17 cellular contexts compared by ENCODE assay signal in the genomic region with DNA sequence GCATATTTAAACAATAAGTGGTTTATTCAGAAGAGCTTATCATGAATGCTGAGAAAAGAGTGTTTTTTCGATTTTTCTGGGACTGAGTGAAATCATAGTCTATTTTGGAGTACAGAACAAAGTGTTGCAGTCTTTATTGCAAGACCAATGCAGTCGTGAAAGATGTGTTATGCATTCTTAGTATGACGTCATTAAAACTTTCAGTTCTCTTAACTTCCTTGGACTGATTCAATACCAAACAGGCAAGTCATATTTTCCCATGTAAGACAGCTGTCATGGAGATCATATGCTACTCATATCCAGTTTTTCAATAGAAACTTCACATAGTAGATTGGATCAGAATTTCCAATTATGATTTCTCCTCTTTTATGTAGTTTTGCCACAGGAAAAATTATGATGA.
DNase-seq lines count a peak whose midpoint lies in the region; ATAC-seq, FAIRE-seq and TF ChIP-seq lines count a peak whose summit lies in the region.
"Had no signal": no experiment of that assay in that cellular context is flagged by ENCODE, and none has a peak within 500 bp of the region (broad histone marks: within the 10 kb centered on the region; RNA-seq: fewer than 3 reads in every experiment).

No MANE protein-coding gene starts in this region.

- no peaks in the 10 kb centered on the region for H3K79me2 ChIP-seq in HepG2 (ENCODE audit: insufficient read depth, low read length)

- DNase-seq in HepG2 (ENCODE audit: low spot score) = no peak
- no peak for DNase-seq in right lobe of liver
- peak; percentile 5 for DNase-seq in RKO (ENCODE audit: low spot score)
- DNase-seq in fibroblast of pulmonary artery (ENCODE audit: low read depth) = peak; percentile 31
- no peak for DNase-seq in NCI-H1930 (lab: John Stamatoyannopoulos, UW)
- DNase-seq in medulla oblongata (ENCODE audit: extremely low spot score) = no peak
- DNase-seq in stimulated activated naive CD4-positive, alpha-beta T cell (lab: John Stamatoyannopoulos, UW) = no peak
- DNase-seq: Caco-2; CD8-positive, alpha-beta memory T cell; DMS53; GF-D8; HCEC 1CT; HFFc6; KG1 had no signal

- H3K9ac ChIP-seq in HepG2 (ENCODE audit: insufficient read depth, low read depth, low read length) = no peak overlapping the region

- no peak overlapping the region for H3K4me3 ChIP-seq in HepG2 (replicated peaks in 1 of 3; ENCODE audit: insufficient read depth in 1 of 3, low read depth in 2 of 3, low read length in 3 of 3)
- no peak overlapping the region for H3K4me3 ChIP-seq in right lobe of liver
- no peak overlapping the region for H3K4me3 ChIP-seq in fibroblast of pulmonary artery (replicated peaks; ENCODE audit: low read depth, low read length)

- no peak overlapping the region for H3K4me2 ChIP-seq in HepG2 (ENCODE audit: low read depth, low read length)

- H2AFZ ChIP-seq in HepG2 (ENCODE audit: low read length) = no peak overlapping the region

- no peak for TF ChIP-seq RAD21 in HepG2 (CRISPR knock-in tag; IDR thresholded peaks at IDR 0.05)

- H3K9me3 ChIP-seq in HepG2 (ENCODE audit: low read length) (no peaks in the 10 kb centered on the region), right lobe of liver (no peaks in the 10 kb centered on the region)
- H3K9me3 ChIP-seq: Caco-2 had no signal

- no peak for TF ChIP-seq EP300 in HepG2 (IDR thresholded peaks at IDR 0.05; ENCODE audit: low read depth in 2 of 2, low read length in 2 of 2)
- TF ChIP-seq EP300 in HepG2 (CRISPR knock-in tag; IDR thresholded peaks at IDR 0.05; ENCODE audit: borderline replicate concordance) = no peak

- intact Hi-C loops in HepG2 (cut with micrococcal nuclease; ENCODE audit: unreplicated experiment) = no loop called here
- intact Hi-C loops in right lobe of liver (cut with DNase I) = no loop called here

- POLR2A ChIA-PET in HepG2 (lab: Yijun Ruan, JAX) = no interaction called here

- H4K20me1 ChIP-seq in HepG2 (ENCODE audit: insufficient read depth, low read length) = no peaks in the 10 kb centered on the region

- no peak for FAIRE-seq in HepG2 (lab: Jason Lieb, UNC)
- FAIRE-seq: GM19239 had no signal

- no peaks in the 10 kb centered on the region for H3K27me3 ChIP-seq in HepG2 (ENCODE audit: control insufficient read depth in 1 of 2, insufficient read depth in 2 of 2, low read length in 2 of 2)
- no peaks in the 10 kb centered on the region for H3K27me3 ChIP-seq in right lobe of liver

- 2% methylated on average over 3 of the region's 3 CpGs for WGBS in HepG2 (ENCODE audit: low lambda C conversion rate)
- 31% methylated on average over 3 of the region's 3 CpGs for WGBS in right lobe of liver (ENCODE audit: insufficient coverage, low coverage, low lambda C conversion rate, missing lambda C conversion rate)

- H3K36me3 ChIP-seq in HepG2 (replicated peaks in 1 of 2; ENCODE audit: control insufficient read depth in 1 of 2, insufficient read depth in 2 of 2, low read length in 2 of 2) = no peaks in the 10 kb centered on the region
- H3K36me3 ChIP-seq in right lobe of liver = no peaks in the 10 kb centered on the region

- H3K4me1 ChIP-seq in HepG2 (ENCODE audit: insufficient read depth, low read length) (no peaks in the 10 kb centered on the region), right lobe of liver (no peaks in the 10 kb centered on the region)
- H3K4me1 ChIP-seq: Caco-2 had no signal

- BruUV-seq in HepG2 (replicated peaks; lab: Mats Ljungman, UMichigan) = no TSS peak

- CTCF ChIA-PET in HepG2 (lab: Yijun Ruan, JAX; ENCODE audit: low intra/inter-chr PET ratio, low total read pairs) = no interaction called here

- TF ChIP-seq CTCF in HepG2 (CRISPR knock-in tag; IDR thresholded peaks at IDR 0.05) (no peak), right lobe of liver (IDR thresholded peaks at IDR 0.05) (no peak), fibroblast of pulmonary artery (IDR thresholded peaks at IDR 0.05; ENCODE audit: low read length, missing control alignments) (no peak)

- TF ChIP-seq POLR2A in HepG2 (IDR thresholded peaks at IDR 0.05; ENCODE audit: insufficient read depth in 1 of 2, low read depth in 2 of 2, low read length in 2 of 2) (no peak), right lobe of liver (IDR thresholded peaks at IDR 0.05) (no peak)

- in situ Hi-C loops in HepG2 (cut with HindIII; ENCODE audit: extremely low pct_ligation_motif_present, low pct_unique_long_range_greater_than_20kb) = no loop called here

- ATAC-seq in HepG2 (no peak), right lobe of liver (no peak), HG02763 (IDR thresholded peaks at IDR 0.05; ENCODE audit: unreplicated experiment) (no peak)

- H3K27ac ChIP-seq in HepG2 (ENCODE audit: extremely low read length, insufficient read depth, low read length) (no peak overlapping the region), right lobe of liver (no peak overlapping the region)
- H3K27ac ChIP-seq: 22Rv1 had no signal

TF ChIP-seq in HepG2, 621 proteins besides CTCF, POLR2A, EP300 and RAD21 (continues in another document):
- TF ChIP-seq ZSCAN30 (CRISPR knock-in tag; IDR thresholded peaks at IDR 0.05) (no peak), FLYWCH1 (CRISPR knock-in tag; IDR thresholded peaks at IDR 0.05) (no peak), NBN (conservative IDR thresholded peaks at IDR 0.05) (no peak), MAFF (IDR thresholded peaks at IDR 0.05; ENCODE audit: low read depth, low read length) (no peak), ATF7 (IDR thresholded peaks at IDR 0.05) (peak; percentile 99), ATF7 (CRISPR knock-in tag; IDR thresholded peaks at IDR 0.05) (no peak), NCOA1 (CRISPR knock-in tag; IDR thresholded peaks at IDR 0.05) (no peak), CREB1 (IDR thresholded peaks at IDR 0.05) (peak; percentile 96), CREB1 (CRISPR knock-in tag; IDR thresholded peaks at IDR 0.05) (no peak)
- TF ChIP-seq, protein P1, sequence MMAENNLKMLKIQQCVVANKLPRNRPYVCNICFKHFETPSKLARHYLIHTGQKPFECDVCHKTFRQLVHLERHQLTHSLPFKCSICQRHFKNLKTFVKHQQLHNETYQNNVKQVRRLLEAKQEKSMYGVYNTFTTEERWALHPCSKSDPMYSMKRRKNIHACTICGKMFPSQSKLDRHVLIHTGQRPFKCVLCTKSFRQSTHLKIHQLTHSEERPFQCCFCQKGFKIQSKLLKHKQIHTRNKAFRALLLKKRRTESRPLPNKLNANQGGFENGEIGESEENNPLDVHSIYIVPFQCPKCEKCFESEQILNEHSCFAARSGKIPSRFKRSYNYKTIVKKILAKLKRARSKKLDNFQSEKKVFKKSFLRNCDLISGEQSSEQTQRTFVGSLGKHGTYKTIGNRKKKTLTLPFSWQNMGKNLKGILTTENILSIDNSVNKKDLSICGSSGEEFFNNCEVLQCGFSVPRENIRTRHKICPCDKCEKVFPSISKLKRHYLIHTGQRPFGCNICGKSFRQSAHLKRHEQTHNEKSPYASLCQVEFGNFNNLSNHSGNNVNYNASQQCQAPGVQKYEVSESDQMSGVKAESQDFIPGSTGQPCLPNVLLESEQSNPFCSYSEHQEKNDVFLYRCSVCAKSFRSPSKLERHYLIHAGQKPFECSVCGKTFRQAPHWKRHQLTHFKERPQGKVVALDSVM (CRISPR knock-in tag; IDR thresholded peaks at IDR 0.05) = no peak
- TF ChIP-seq, protein P2, sequence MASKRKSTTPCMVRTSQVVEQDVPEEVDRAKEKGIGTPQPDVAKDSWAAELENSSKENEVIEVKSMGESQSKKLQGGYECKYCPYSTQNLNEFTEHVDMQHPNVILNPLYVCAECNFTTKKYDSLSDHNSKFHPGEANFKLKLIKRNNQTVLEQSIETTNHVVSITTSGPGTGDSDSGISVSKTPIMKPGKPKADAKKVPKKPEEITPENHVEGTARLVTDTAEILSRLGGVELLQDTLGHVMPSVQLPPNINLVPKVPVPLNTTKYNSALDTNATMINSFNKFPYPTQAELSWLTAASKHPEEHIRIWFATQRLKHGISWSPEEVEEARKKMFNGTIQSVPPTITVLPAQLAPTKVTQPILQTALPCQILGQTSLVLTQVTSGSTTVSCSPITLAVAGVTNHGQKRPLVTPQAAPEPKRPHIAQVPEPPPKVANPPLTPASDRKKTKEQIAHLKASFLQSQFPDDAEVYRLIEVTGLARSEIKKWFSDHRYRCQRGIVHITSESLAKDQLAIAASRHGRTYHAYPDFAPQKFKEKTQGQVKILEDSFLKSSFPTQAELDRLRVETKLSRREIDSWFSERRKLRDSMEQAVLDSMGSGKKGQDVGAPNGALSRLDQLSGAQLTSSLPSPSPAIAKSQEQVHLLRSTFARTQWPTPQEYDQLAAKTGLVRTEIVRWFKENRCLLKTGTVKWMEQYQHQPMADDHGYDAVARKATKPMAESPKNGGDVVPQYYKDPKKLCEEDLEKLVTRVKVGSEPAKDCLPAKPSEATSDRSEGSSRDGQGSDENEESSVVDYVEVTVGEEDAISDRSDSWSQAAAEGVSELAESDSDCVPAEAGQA (IDR thresholded peaks at IDR 0.05; ENCODE audit: low read depth) = no peak
- TF ChIP-seq, protein P2 (CRISPR knock-in tag; IDR thresholded peaks at IDR 0.05; ENCODE audit: borderline replicate concordance) = no peak

Comparison
In these comparisons a context has a peak if more than half of its experiments do, and no peak if none do; other contexts are left out.
1. DNase-seq: peak in RKO (single experiment) and fibroblast of pulmonary artery (single experiment); none in HepG2 (single experiment), right lobe of liver (0 of 3), NCI-H1930 (0 of 2), medulla oblongata (single experiment) and stimulated activated naive CD4-positive, alpha-beta T cell (0 of 6).